ENCODE assay signal across 23 cellular contexts in the genomic region with DNA sequence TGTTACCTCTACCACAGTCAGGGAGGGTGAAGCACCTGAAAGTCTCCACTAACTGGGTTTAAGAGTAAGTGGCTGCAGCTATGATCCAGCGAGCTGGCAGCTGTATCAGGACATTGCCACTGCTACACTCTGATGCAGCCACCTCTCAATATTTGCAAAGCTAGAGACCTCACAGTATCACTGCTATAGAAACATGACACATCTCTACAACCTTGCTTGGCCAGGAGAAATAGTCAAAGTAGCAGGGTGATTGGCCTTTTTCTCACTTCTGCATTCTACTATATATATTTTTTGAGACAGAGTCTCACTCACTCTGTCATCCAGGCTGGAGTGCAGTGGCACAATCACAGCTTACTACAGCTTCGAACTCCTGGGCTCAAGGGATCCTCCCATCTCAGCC. TPM values are rescaled to one million over a fixed set of nuclear protein-coding genes. Genes with fewer than 3 reads are reported as not detected.
DNase-seq lines count a peak whose midpoint lies in the region; ATAC-seq and TF ChIP-seq lines count a peak whose summit lies in the region.
"Had no signal": no experiment of that assay in that cellular context is flagged by ENCODE, and none has a peak within 500 bp of the region (broad histone marks: within the 10 kb centered on the region; RNA-seq: fewer than 3 reads in every experiment).

No MANE protein-coding gene starts in this region.

- DNase-seq in memory B cell (ENCODE audit: low spot score in 2 of 2): no peak
- no peak for DNase-seq in foreskin fibroblast
- no peak for DNase-seq in HuH-7.5 (ENCODE audit: low spot score)
- DNase-seq in DMS153 (lab: John Stamatoyannopoulos, UW): no peak
- no peak for DNase-seq in dermis blood vessel endothelial cell
- DNase-seq: activated CD8-positive, alpha-beta T cell treated with anti-CD3 and anti-CD28 coated beads for 36 hours; adrenal gland; DMS53; HFFc6; left lung; NCI-H1436 treated with DMSO at 0.1 percent for 48 hours; NCI-H446 treated with DMSO at 0.1 percent for 48 hours; PC-3; posterior cingulate gyrus; stomach had no signal

- H3K27ac Mint-ChIP-seq in memory B cell: no peak overlapping the region
- H3K27ac Mint-ChIP-seq: activated CD8-positive, alpha-beta T cell treated with anti-CD3 and anti-CD28 coated beads for 36 hours; activated T-helper 1 cell treated with anti-CD3 and anti-CD28 coated beads, Interleukin-12 subunit alpha, Interleukin-12 subunit beta, Interleukin-2, Interleukin-4 antibody, amounts not matched to agents 30 ng/mL and 10 ng/mL and 1 ng/mL, durations not matched to agents 14 hours and 24 hours and 36 hours; HFFc6 had no signal

- H3K4me1 Mint-ChIP-seq in memory B cell: peaks cover 6% of the 10 kb centered on the region
- H3K4me1 Mint-ChIP-seq: central memory CD8-positive, alpha-beta T cell had no signal

- no peaks in the 10 kb centered on the region for H3K9me3 Mint-ChIP-seq in memory B cell
- H3K9me3 Mint-ChIP-seq: activated CD8-positive, alpha-beta T cell treated with anti-CD3 and anti-CD28 coated beads for 36 hours; activated T-helper 1 cell treated with anti-CD3 and anti-CD28 coated beads, Interleukin-12 subunit alpha, Interleukin-12 subunit beta, Interleukin-2, Interleukin-4 antibody, amounts not matched to agents 30 ng/mL and 10 ng/mL and 1 ng/mL, durations not matched to agents 14 hours and 24 hours and 36 hours; central memory CD8-positive, alpha-beta T cell; HFFc6 had no signal

- H3K27me3 Mint-ChIP-seq in memory B cell: peaks cover 7% of the 10 kb centered on the region

- no peak for TF ChIP-seq CTCF in foreskin fibroblast (IDR thresholded peaks at IDR 0.05; ENCODE audit: low read depth, low read length)

- no peak overlapping the region for H3K4me3 Mint-ChIP-seq in memory B cell
- H3K4me3 Mint-ChIP-seq: activated CD8-positive, alpha-beta T cell treated with anti-CD3 and anti-CD28 coated beads for 36 hours; activated T-helper 1 cell treated with anti-CD3 and anti-CD28 coated beads, Interleukin-12 subunit alpha, Interleukin-12 subunit beta, Interleukin-2, Interleukin-4 antibody, amounts not matched to agents 30 ng/mL and 10 ng/mL and 1 ng/mL, durations not matched to agents 14 hours and 24 hours and 36 hours; central memory CD8-positive, alpha-beta T cell; HFFc6 had no signal

- ATAC-seq in GM18517 (IDR thresholded peaks at IDR 0.05; ENCODE audit: unreplicated experiment): peak; percentile 75
- ATAC-seq in GM21423 (IDR thresholded peaks at IDR 0.05; ENCODE audit: unreplicated experiment): peak; percentile 51
- peak; percentile 57 for ATAC-seq in HG03342 (IDR thresholded peaks at IDR 0.05; ENCODE audit: unreplicated experiment)
- ATAC-seq in memory B cell (ENCODE audit: low read depth): peak; percentile 86
- ATAC-seq: activated CD8-positive, alpha-beta T cell treated with anti-CD3 and anti-CD28 coated beads for 36 hours; K562; left lung; PC-3; SK-N-SH treated with all-trans-retinoic acid at 6 μM for 48 hours had no signal

- H3K4me3 ChIP-seq in foreskin fibroblast (ENCODE audit: low read depth in 1 of 2, low read length in 2 of 2): no peak overlapping the region
- H3K4me3 ChIP-seq: adrenal gland; BLaER1 treated with 17β-estradiol and CSF1 and Interleukin-3, amounts not matched to agents 10 nM and 100 nM; K562; left lung; stomach had no signal

- H3K36me3 Mint-ChIP-seq in memory B cell: no peaks in the 10 kb centered on the region

RNA-seq across cellular contexts. Expression of gene FMNL3, which starts 9.3 kb away (rescaled TPM):
- total RNA-seq in dermis blood vessel endothelial cell: 101 and 121 TPM in 2 replicates

RNA-seq across cellular contexts. Expression of gene TMBIM6, which starts 24.8 kb away (rescaled TPM):
- total RNA-seq in dermis blood vessel endothelial cell: 433 and 441 TPM in 2 replicates
